17 cellular contexts compared by ENCODE assay signal in genomic region chr1:1564278-1564677, GRCh38.
"Had no signal": no experiment of that assay in that cellular context is flagged by ENCODE, and none has a peak within 500 bp of the region (broad histone marks: within the 10 kb centered on the region; RNA-seq: fewer than 3 reads in every experiment).

No MANE protein-coding gene starts in this region.

- FAIRE-seq: astrocyte, kidney had no signal

- H3K27ac Mint-ChIP-seq: activated CD8-positive, alpha-beta memory T cell treated with anti-CD3 and anti-CD28 coated beads, Interleukin-2, amount 10 ng/mL, durations not matched to agents 7 days and 5 days; activated naive CD8-positive, alpha-beta T cell treated with anti-CD3 and anti-CD28 coated beads, Interleukin-2, amount 10 ng/mL, durations not matched to agents 7 days and 5 days; stimulated activated naive CD8-positive, alpha-beta T cell treated with anti-CD3 and anti-CD28 coated beads, Interleukin-15, Interleukin-2, amounts not matched to agents 100 ng/mL and 50 ng/mL, for 24 hours had no signal

- H3K9me3 ChIP-seq: neutrophil had no signal

- DNase-seq: activated CD4-positive, alpha-beta T cell treated with anti-CD3 and anti-CD28 coated beads, Interleukin-2, amount 50 U/mL, for 1 hour; activated CD4-positive, CD25-positive, alpha-beta regulatory T cell; activated CD8-positive, alpha-beta memory T cell treated with anti-CD3 and anti-CD28 coated beads, Interleukin-2, amount 10 ng/mL, durations not matched to agents 7 days and 5 days; activated naive CD8-positive, alpha-beta T cell treated with anti-CD3 and anti-CD28 coated beads, Interleukin-2, amount 10 ng/mL, durations not matched to agents 7 days and 5 days; activated T-cell treated with anti-CD3 and anti-CD28 coated beads, Interleukin-2, amount 50 U/mL, for 72 hours; effector CD8-positive, alpha-beta T cell; kidney; midbrain; stimulated activated CD4-positive, alpha-beta T cell treated with anti-CD3 and anti-CD28 coated beads, Interleukin-2, amount 100 ng/mL, for 48 hours; stimulated activated CD8-positive, alpha-beta memory T cell treated with anti-CD3 and anti-CD28 coated beads, Interleukin-4, amount 100 ng/mL, for 48 hours; T-helper 2 cell had no signal

- H3K4me3 ChIP-seq: coronary artery, hepatocyte had no signal

- H3K9me3 Mint-ChIP-seq: activated naive CD8-positive, alpha-beta T cell treated with anti-CD3 and anti-CD28 coated beads, Interleukin-2, amount 10 ng/mL, durations not matched to agents 7 days and 5 days; activated T-cell treated with anti-CD3 and anti-CD28 coated beads, Interleukin-2, amount 50 U/mL, for 72 hours; stimulated activated naive CD8-positive, alpha-beta T cell treated with anti-CD3 and anti-CD28 coated beads, Interleukin-15, Interleukin-2, amounts not matched to agents 100 ng/mL and 50 ng/mL, for 24 hours had no signal

- H3K4me3 Mint-ChIP-seq: activated CD8-positive, alpha-beta memory T cell treated with anti-CD3 and anti-CD28 coated beads, Interleukin-2, amount 10 ng/mL, durations not matched to agents 7 days and 5 days; activated naive CD8-positive, alpha-beta T cell treated with anti-CD3 and anti-CD28 coated beads, Interleukin-2, amount 10 ng/mL, durations not matched to agents 7 days and 5 days; activated T-cell treated with anti-CD3 and anti-CD28 coated beads, Interleukin-2, amount 50 U/mL, for 72 hours; stimulated activated naive CD8-positive, alpha-beta T cell treated with anti-CD3 and anti-CD28 coated beads, Interleukin-15, Interleukin-2, amounts not matched to agents 100 ng/mL and 50 ng/mL, for 24 hours had no signal

- ATAC-seq: activated CD8-positive, alpha-beta memory T cell treated with anti-CD3 and anti-CD28 coated beads, Interleukin-2, amount 10 ng/mL, durations not matched to agents 7 days and 5 days; activated T-cell treated with anti-CD3 and anti-CD28 coated beads, Interleukin-2, amount 50 U/mL, for 72 hours had no signal

- H3K27me3 ChIP-seq: hepatocyte, neutrophil had no signal

- H3K4me2 ChIP-seq: hepatocyte had no signal

- H3K27ac ChIP-seq: coronary artery, hepatocyte, neutrophil had no signal

- H2AFZ ChIP-seq: hepatocyte had no signal

- H3K27me3 Mint-ChIP-seq: activated CD8-positive, alpha-beta memory T cell treated with anti-CD3 and anti-CD28 coated beads, Interleukin-2, amount 10 ng/mL, durations not matched to agents 7 days and 5 days; activated naive CD8-positive, alpha-beta T cell treated with anti-CD3 and anti-CD28 coated beads, Interleukin-2, amount 10 ng/mL, durations not matched to agents 7 days and 5 days; progenitor cell of endocrine pancreas; stimulated activated naive CD8-positive, alpha-beta T cell treated with anti-CD3 and anti-CD28 coated beads, Interleukin-15, Interleukin-2, amounts not matched to agents 100 ng/mL and 50 ng/mL, for 24 hours had no signal
